In genomic region chr21:34938079-34938764, GRCh38 we compare ENCODE assay signal across 10 cellular contexts.
DNase-seq lines count a peak whose midpoint lies in the region; ATAC-seq, FAIRE-seq and TF ChIP-seq lines count a peak whose summit lies in the region.
"Had no signal": no experiment of that assay in that cellular context is flagged by ENCODE, and none has a peak within 500 bp of the region (broad histone marks: within the 10 kb centered on the region; RNA-seq: fewer than 3 reads in every experiment).

No MANE protein-coding gene starts in this region.

- CTCF ChIA-PET in CD4-positive, alpha-beta memory T cell (lab: Charles Lee; ENCODE audit: partially characterized antibody), result no interaction called here
- CTCF ChIA-PET in naive thymus-derived CD4-positive, alpha-beta T cell (lab: Charles Lee), result no interaction called here

- no peak for DNase-seq in CD4-positive, alpha-beta memory T cell
- no peak for DNase-seq in HFFc6
- DNase-seq in astrocyte (ENCODE audit: low read depth), result peak; percentile 81
- DNase-seq in naive thymus-derived CD4-positive, alpha-beta T cell, result no peak
- no peak for DNase-seq in prostate gland (ENCODE audit: low spot score)
- no peak for DNase-seq in substantia nigra (lab: John Stamatoyannopoulos, UW)
- no peak for DNase-seq in MG63
- DNase-seq: colonic mucosa, KG1, nucleus accumbens had no signal

- no peaks in the 10 kb centered on the region for H4K20me1 ChIP-seq in astrocyte (ENCODE audit: insufficient read depth, low read length)

- H3K9me3 ChIP-seq in CD4-positive, alpha-beta memory T cell (ENCODE audit: control insufficient read depth in 1 of 2, low read length in 2 of 2), result no peaks in the 10 kb centered on the region
- no peaks in the 10 kb centered on the region for H3K9me3 ChIP-seq in astrocyte (ENCODE audit: insufficient read depth, low read depth, low read length)
- no peaks in the 10 kb centered on the region for H3K9me3 ChIP-seq in naive thymus-derived CD4-positive, alpha-beta T cell (ENCODE audit: control insufficient read depth in 2 of 3, low read length in 3 of 3)
- H3K9me3 ChIP-seq in prostate gland, result no peaks in the 10 kb centered on the region
- no peaks in the 10 kb centered on the region for H3K9me3 ChIP-seq in MG63
- H3K9me3 ChIP-seq: colonic mucosa had no signal

- H3K4me2 ChIP-seq in astrocyte (ENCODE audit: low read length), result peak overlapping the region; percentile 68

- WGBS in prostate gland, result 58% methylated on average over 2 of the region's 2 CpGs

- peak overlapping the region; percentile 19 for H3K27ac ChIP-seq in CD4-positive, alpha-beta memory T cell (ENCODE audit: low read depth, low read length)
- H3K27ac ChIP-seq in astrocyte (ENCODE audit: low read depth, low read length) (peak overlapping the region; percentile 76), prostate gland (no peak overlapping the region), substantia nigra (ENCODE audit: low read depth, low read length, poor library complexity, severe bottlenecking) (no peak overlapping the region)
- H3K27ac ChIP-seq in naive thymus-derived CD4-positive, alpha-beta T cell (ENCODE audit: low read depth, low read length), result peak overlapping the region; percentile 17
- H3K27ac ChIP-seq: colonic mucosa had no signal

- POLR2A ChIA-PET in CD4-positive, alpha-beta memory T cell (lab: Charles Lee; ENCODE audit: partially characterized antibody), result no interaction called here
- POLR2A ChIA-PET in naive thymus-derived CD4-positive, alpha-beta T cell (lab: Charles Lee), result no interaction called here

- peaks cover 84 to 98% (median 91%) of the 10 kb centered on the region in 4 donors for H3K4me1 Mint-ChIP-seq in CD4-positive, alpha-beta memory T cell
- peaks cover 84% of the 10 kb centered on the region for H3K4me1 Mint-ChIP-seq in HFFc6 (ENCODE audit: low read depth)
- peaks cover 66% of the 10 kb centered on the region for H3K4me1 Mint-ChIP-seq in astrocyte (ENCODE audit: low read depth, unreplicated experiment)
- peaks cover 67 to 99% (median 95%) of the 10 kb centered on the region in 7 donors for H3K4me1 Mint-ChIP-seq in naive thymus-derived CD4-positive, alpha-beta T cell

- H2AFZ ChIP-seq in astrocyte (ENCODE audit: low read depth, low read length), result no peak overlapping the region

- H3K36me3 ChIP-seq in CD4-positive, alpha-beta memory T cell (ENCODE audit: insufficient read depth, low read length), result no peaks in the 10 kb centered on the region
- no peaks in the 10 kb centered on the region for H3K36me3 ChIP-seq in astrocyte (ENCODE audit: insufficient read depth, low read length)
- no peaks in the 10 kb centered on the region for H3K36me3 ChIP-seq in naive thymus-derived CD4-positive, alpha-beta T cell (ENCODE audit: control insufficient read depth in 2 of 3, insufficient read depth in 3 of 3, low read length in 3 of 3)
- H3K36me3 ChIP-seq in prostate gland, result no peaks in the 10 kb centered on the region
- no peaks in the 10 kb centered on the region for H3K36me3 ChIP-seq in MG63
- H3K36me3 ChIP-seq: colonic mucosa had no signal

- H3K4me1 ChIP-seq in CD4-positive, alpha-beta memory T cell (ENCODE audit: insufficient read depth, low read length), result peaks cover 98% of the 10 kb centered on the region
- H3K4me1 ChIP-seq in astrocyte (ENCODE audit: insufficient read depth, low read length), result peaks cover 42% of the 10 kb centered on the region
- peaks cover 42 to 83% of the 10 kb centered on the region in 2 donors for H3K4me1 ChIP-seq in naive thymus-derived CD4-positive, alpha-beta T cell (ENCODE audit: control insufficient read depth in 2 of 2, insufficient read depth in 2 of 2, low read length in 2 of 2)
- H3K4me1 ChIP-seq in prostate gland (replicated peaks), result no peaks in the 10 kb centered on the region
- H3K4me1 ChIP-seq: colonic mucosa had no signal

- peak overlapping the region; percentile 68 for H3K9ac ChIP-seq in astrocyte (ENCODE audit: low read length)

- H3K79me2 ChIP-seq in astrocyte (ENCODE audit: insufficient read depth, low read length), result no peaks in the 10 kb centered on the region

- peak overlapping the region in 4 of 8 donors; percentile 9 to 55 (median 20) for H3K4me3 Mint-ChIP-seq in CD4-positive, alpha-beta memory T cell
- H3K4me3 Mint-ChIP-seq in HFFc6 (peak overlapping the region; percentile 33), astrocyte (ENCODE audit: unreplicated experiment) (peak overlapping the region; percentile 18)
- peak overlapping the region in 6 of 10 donors; percentile 1 to 41 (median 30) for H3K4me3 Mint-ChIP-seq in naive thymus-derived CD4-positive, alpha-beta T cell

- ATAC-seq in naive thymus-derived CD4-positive, alpha-beta T cell, result no peak

- intact Hi-C loops in CD4-positive, alpha-beta memory T cell (cut with micrococcal nuclease), result no loop called here
- intact Hi-C loops in naive thymus-derived CD4-positive, alpha-beta T cell (cut with micrococcal nuclease), result no loop called here
- intact Hi-C loops in prostate gland (cut with DNase I), result no loop called here

- peak overlapping the region; percentile 76 to 96 (median 81) for H3K27ac Mint-ChIP-seq in CD4-positive, alpha-beta memory T cell
- peak overlapping the region; percentile 50 for H3K27ac Mint-ChIP-seq in HFFc6
- peak overlapping the region; percentile 82 for H3K27ac Mint-ChIP-seq in astrocyte (ENCODE audit: unreplicated experiment)
- H3K27ac Mint-ChIP-seq in naive thymus-derived CD4-positive, alpha-beta T cell, result peak overlapping the region in 8 of 9 donors; percentile 76 to 96 (median 88)

- no peak for TF ChIP-seq CTCF in HFFc6 (IDR thresholded peaks at IDR 0.05)
- TF ChIP-seq CTCF in astrocyte (IDR thresholded peaks at IDR 0.05; ENCODE audit: insufficient read depth, low read depth, low read length), result no peak
- TF ChIP-seq CTCF in prostate gland (IDR thresholded peaks at IDR 0.05), result no peak

- no peaks in the 10 kb centered on the region for H3K36me3 Mint-ChIP-seq in CD4-positive, alpha-beta memory T cell
- H3K36me3 Mint-ChIP-seq in HFFc6 (ENCODE audit: low read depth) (peaks cover 13% of the 10 kb centered on the region; the same call in 1 of the 2 replicates), astrocyte (ENCODE audit: low read depth, unreplicated experiment) (no peaks in the 10 kb centered on the region)
- H3K36me3 Mint-ChIP-seq in naive thymus-derived CD4-positive, alpha-beta T cell, result peaks cover 0 to 5% (median 4%) of the 10 kb centered on the region in 5 donors

- no peak for TF ChIP-seq POLR2A in prostate gland (IDR thresholded peaks at IDR 0.05)

- no peak for FAIRE-seq in astrocyte (lab: Jason Lieb, UNC)

- H3K27me3 Mint-ChIP-seq in CD4-positive, alpha-beta memory T cell, result no peaks in the 10 kb centered on the region
- H3K27me3 Mint-ChIP-seq in HFFc6 (ENCODE audit: insufficient read depth) (no peaks in the 10 kb centered on the region), astrocyte (ENCODE audit: low read depth, unreplicated experiment) (no peaks in the 10 kb centered on the region)
- H3K27me3 Mint-ChIP-seq in naive thymus-derived CD4-positive, alpha-beta T cell, result no peaks in the 10 kb centered on the region

- H3K27me3 ChIP-seq in CD4-positive, alpha-beta memory T cell (ENCODE audit: insufficient read depth, low read length), result no peaks in the 10 kb centered on the region
- H3K27me3 ChIP-seq in astrocyte (ENCODE audit: insufficient read depth, low read length) (no peaks in the 10 kb centered on the region), prostate gland (replicated peaks; ENCODE audit: insufficient read depth) (no peaks in the 10 kb centered on the region), MG63 (no peaks in the 10 kb centered on the region)
- H3K27me3 ChIP-seq in naive thymus-derived CD4-positive, alpha-beta T cell (ENCODE audit: control insufficient read depth in 2 of 2, insufficient read depth in 2 of 2, low read length in 2 of 2), result no peaks in the 10 kb centered on the region
- H3K27me3 ChIP-seq: colonic mucosa had no signal

- H3K9me3 Mint-ChIP-seq in CD4-positive, alpha-beta memory T cell, result no peaks in the 10 kb centered on the region
- H3K9me3 Mint-ChIP-seq in HFFc6 (no peaks in the 10 kb centered on the region), astrocyte (ENCODE audit: unreplicated experiment) (no peaks in the 10 kb centered on the region)
- H3K9me3 Mint-ChIP-seq in naive thymus-derived CD4-positive, alpha-beta T cell, result no peaks in the 10 kb centered on the region

- no peak overlapping the region for H3K4me3 ChIP-seq in CD4-positive, alpha-beta memory T cell (ENCODE audit: low read length in 2 of 2)
- H3K4me3 ChIP-seq in astrocyte (ENCODE audit: insufficient read depth, low read depth, low read length), result no peak overlapping the region
- no peak overlapping the region for H3K4me3 ChIP-seq in naive thymus-derived CD4-positive, alpha-beta T cell (ENCODE audit: low read length)
- no peak overlapping the region for H3K4me3 ChIP-seq in prostate gland
- H3K4me3 ChIP-seq in MG63, result no peak overlapping the region
- H3K4me3 ChIP-seq: colonic mucosa had no signal

Comparison
In these comparisons a context has a peak if more than half of its experiments do, and no peak if none do; other contexts are left out.
1. H3K27ac ChIP-seq: peak in CD4-positive, alpha-beta memory T cell (single experiment), astrocyte (single experiment) and naive thymus-derived CD4-positive, alpha-beta T cell (single experiment); none in prostate gland (0 of 2) and substantia nigra (single experiment).
2. Peak in every context shown above with its lines, with median percentiles within 50 percentile points of each other: H3K27ac Mint-ChIP-seq.